ENCODE assay signal across 15 cellular contexts in the genomic region with DNA sequence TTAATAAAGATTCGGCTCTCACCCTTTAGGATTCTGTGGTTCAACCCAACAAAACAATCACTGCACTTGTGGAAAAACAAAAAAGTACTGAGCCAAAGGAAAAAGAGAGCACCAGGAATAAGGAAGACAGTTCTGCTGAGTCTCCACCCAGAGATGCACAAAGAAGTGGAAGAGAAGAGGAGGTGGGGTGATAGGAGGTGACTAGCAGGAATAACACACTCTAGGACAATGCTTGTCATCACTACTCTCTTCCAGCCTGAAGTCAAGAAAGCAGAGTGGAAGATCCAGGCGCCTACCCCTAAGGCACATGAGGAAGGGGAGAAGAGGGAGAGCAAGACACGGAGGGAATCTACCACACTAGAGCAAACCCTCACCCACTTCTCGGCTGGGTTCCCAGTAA. TPM values are rescaled to one million over a fixed set of nuclear protein-coding genes. Genes with fewer than 3 reads are reported as not detected.
DNase-seq lines count a peak whose midpoint lies in the region; ATAC-seq and TF ChIP-seq lines count a peak whose summit lies in the region.
"Had no signal": no experiment of that assay in that cellular context is flagged by ENCODE, and none has a peak within 500 bp of the region (broad histone marks: within the 10 kb centered on the region; RNA-seq: fewer than 3 reads in every experiment).

No MANE protein-coding gene starts in this region.

- TF ChIP-seq CTCF in heart left ventricle (IDR thresholded peaks at IDR 0.05) = no peak
- no peak for TF ChIP-seq CTCF in gastroesophageal sphincter (IDR thresholded peaks at IDR 0.05)
- no peak for TF ChIP-seq CTCF in progenitor cell of endocrine pancreas (IDR thresholded peaks at IDR 0.05; ENCODE audit: unreplicated experiment)
- TF ChIP-seq CTCF in Calu3 (IDR thresholded peaks at IDR 0.05; ENCODE audit: unreplicated experiment) = no peak

- H3K27me3 Mint-ChIP-seq in progenitor cell of endocrine pancreas (peaks cover 60% of the 10 kb centered on the region), Calu3 (ENCODE audit: unreplicated experiment) (peaks cover 37% of the 10 kb centered on the region)

- H3K4me3 ChIP-seq in heart left ventricle (peak overlapping the region in 8 of 12 donors; percentile 44 to 72 (median 60)), gastroesophageal sphincter (peak overlapping the region; percentile 58 to 84)

- no peak for TF ChIP-seq POLR2A in heart left ventricle (IDR thresholded peaks at IDR 0.05)
- no peak for TF ChIP-seq POLR2A in gastroesophageal sphincter (IDR thresholded peaks at IDR 0.05)

- H3K27me3 ChIP-seq in heart left ventricle = peaks cover 0 to 39% (median 21%) of the 10 kb centered on the region in 9 donors
- peaks cover 18% of the 10 kb centered on the region for H3K27me3 ChIP-seq in gastroesophageal sphincter

- H3K4me3 Mint-ChIP-seq in progenitor cell of endocrine pancreas (ENCODE audit: low read depth) (peak overlapping the region; percentile 77), Calu3 (ENCODE audit: low read depth, unreplicated experiment) (no peak overlapping the region)
- H3K4me3 Mint-ChIP-seq: activated T-cell treated with anti-CD3 and anti-CD28 coated beads, Interleukin-2, amount 50 U/mL, for 72 hours; stimulated activated naive CD8-positive, alpha-beta T cell treated with anti-CD3 and anti-CD28 coated beads, Interleukin-15, Interleukin-2, amounts not matched to agents 100 ng/mL and 50 ng/mL, for 24 hours had no signal

- H3K4me1 Mint-ChIP-seq in progenitor cell of endocrine pancreas (ENCODE audit: low read depth) = peaks cover 24% of the 10 kb centered on the region
- no peaks in the 10 kb centered on the region for H3K4me1 Mint-ChIP-seq in Calu3 (ENCODE audit: low read depth, unreplicated experiment)

- H3K27ac ChIP-seq in heart left ventricle = peak overlapping the region in 3 of 12 donors; percentile 1 to 85 (median 57)
- H3K27ac ChIP-seq in gastroesophageal sphincter = peak overlapping the region; percentile 48 to 90 (median 90)

- H3K9me3 ChIP-seq in heart left ventricle (no peaks in the 10 kb centered on the region), gastroesophageal sphincter (no peaks in the 10 kb centered on the region)

- no peaks in the 10 kb centered on the region for H3K36me3 Mint-ChIP-seq in progenitor cell of endocrine pancreas (ENCODE audit: insufficient read depth)
- H3K36me3 Mint-ChIP-seq in Calu3 (ENCODE audit: insufficient read depth, unreplicated experiment) = no peaks in the 10 kb centered on the region

- intact Hi-C loops in heart left ventricle (cut with DNase I) (no loop called here), left ventricle myocardium superior (cut with micrococcal nuclease) (no loop called here), Calu3 (cut with micrococcal nuclease; ENCODE audit: unreplicated experiment) (no loop called here)

- peaks cover 0 to 34% (median 7%) of the 10 kb centered on the region in 12 donors for H3K4me1 ChIP-seq in heart left ventricle
- peaks cover 0 to 76% (median 17%) of the 10 kb centered on the region in 3 donors for H3K4me1 ChIP-seq in gastroesophageal sphincter

- H3K9me3 Mint-ChIP-seq in progenitor cell of endocrine pancreas (ENCODE audit: low read depth) (no peaks in the 10 kb centered on the region), Calu3 (ENCODE audit: low read depth, unreplicated experiment) (peaks cover 4% of the 10 kb centered on the region)
- H3K9me3 Mint-ChIP-seq: activated T-cell treated with anti-CD3 and anti-CD28 coated beads, Interleukin-2, amount 50 U/mL, for 72 hours; stimulated activated naive CD8-positive, alpha-beta T cell treated with anti-CD3 and anti-CD28 coated beads, Interleukin-15, Interleukin-2, amounts not matched to agents 100 ng/mL and 50 ng/mL, for 24 hours had no signal

- H3K27ac Mint-ChIP-seq in progenitor cell of endocrine pancreas (no peak overlapping the region), Calu3 (ENCODE audit: unreplicated experiment) (no peak overlapping the region)
- H3K27ac Mint-ChIP-seq: activated T-cell treated with anti-CD3 and anti-CD28 coated beads, Interleukin-2, amount 50 U/mL, for 72 hours; stimulated activated naive CD8-positive, alpha-beta T cell treated with anti-CD3 and anti-CD28 coated beads, Interleukin-15, Interleukin-2, amounts not matched to agents 100 ng/mL and 50 ng/mL, for 24 hours had no signal

- TF ChIP-seq EP300 in gastroesophageal sphincter (IDR thresholded peaks at IDR 0.05) = no peak

- BruUV-seq in Calu3 (replicated peaks; lab: Mats Ljungman, UMichigan) = no TSS peak

- H3K36me3 ChIP-seq in heart left ventricle (no peaks in the 10 kb centered on the region), gastroesophageal sphincter (no peaks in the 10 kb centered on the region)

- DNase-seq in heart left ventricle = no peak
- no peak for DNase-seq in left ventricle myocardium superior
- DNase-seq in progenitor cell of endocrine pancreas (ENCODE audit: low spot score, unreplicated experiment) = no peak
- DNase-seq in Calu3 = no peak
- DNase-seq in amygdala (lab: John Stamatoyannopoulos, UW) = no peak
- no peak for DNase-seq in Ammon's horn (ENCODE audit: low spot score)
- DNase-seq in NCI-H2196 treated with DMSO at 0.1 percent for 48 hours (lab: John Stamatoyannopoulos, UW; ENCODE audit: unreplicated experiment) = no peak
- DNase-seq: ACHN; activated CD4-positive, CD25-positive, alpha-beta regulatory T cell treated with anti-CD3 and anti-CD28 coated beads, Interleukin-2, amount 50 U/mL, for 72 hours; activated T-cell treated with anti-CD3 and anti-CD28 coated beads, Interleukin-2, amount 50 U/mL, for 72 hours; KG1; NCI-H2081 treated with DMSO at 0.1 percent for 48 hours; stimulated activated CD4-positive, alpha-beta T cell treated with anti-CD3 and anti-CD28 coated beads, Interleukin-2, amount 100 ng/mL, for 48 hours had no signal

- WGBS in heart left ventricle, 4 donors = 56 to 60% (median 59%) methylated on average over 4 of the region's 4 CpGs
- 4 to 28% methylated on average over 4 of the region's 4 CpGs for WGBS in gastroesophageal sphincter (ENCODE audit: low coverage in 1 of 2), 2 donors

- ATAC-seq in heart left ventricle (no peak), left ventricle myocardium superior (no peak), gastroesophageal sphincter (peak; percentile 18)
- ATAC-seq: activated T-cell treated with anti-CD3 and anti-CD28 coated beads, Interleukin-2, amount 50 U/mL, for 72 hours had no signal

- CTCF ChIA-PET in Calu3 (lab: Charles Lee) = no interaction called here

RNA-seq across cellular contexts. Expression of a gene that starts 1.8 kb away (rescaled TPM):
- 10 to 100 TPM in 8 of 9 donors, 1 to 10 TPM in 1; 5.2 to 40.3 (median 16.5) TPM for total RNA-seq in heart left ventricle
- polyA plus RNA-seq in heart left ventricle = 1 to 10 TPM; 2.3 to 2.5 TPM
- total RNA-seq in left ventricle myocardium superior = 8.4 TPM
- total RNA-seq in gastroesophageal sphincter = 10 to 100 TPM; 29.6 to 76.3 (median 31.1) TPM
- 18.8 and 19.6 TPM in 2 replicates for total RNA-seq in progenitor cell of endocrine pancreas
- total RNA-seq in Calu3 (2022) = not detected in 2 replicates
